ENCODE assay signal across 25 cellular contexts in the genomic region with DNA sequence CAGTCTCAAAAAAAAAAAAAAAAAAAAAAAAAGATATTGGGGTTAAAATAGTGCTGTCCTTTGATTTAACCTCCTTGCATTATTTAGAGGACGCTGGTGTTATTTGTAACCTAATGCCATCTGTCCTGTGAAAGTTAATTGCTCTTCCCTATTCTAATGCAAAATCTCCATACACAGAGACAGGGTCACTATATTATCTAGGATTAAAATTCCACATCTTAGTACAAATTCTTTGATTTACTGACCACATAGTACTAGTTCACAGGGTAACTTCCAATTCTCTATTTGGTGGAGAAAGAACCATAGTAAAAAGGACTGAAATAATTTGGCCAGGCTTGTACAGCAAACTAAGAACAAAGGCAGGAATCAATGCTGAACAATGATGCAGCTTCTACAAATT.
"Had no signal": no experiment of that assay in that cellular context is flagged by ENCODE, and none has a peak within 500 bp of the region (broad histone marks: within the 10 kb centered on the region; RNA-seq: fewer than 3 reads in every experiment).

No MANE protein-coding gene starts in this region.

- H3K4me1 Mint-ChIP-seq: naive B cell had no signal

- H3K9me3 Mint-ChIP-seq: endodermal cell had no signal

- H3K4me1 ChIP-seq: colonic mucosa, esophagus squamous epithelium, gastrocnemius medialis, heart right ventricle, left lung, lower lobe of right lung had no signal

- H3K36me3 Mint-ChIP-seq: mesothelial cell of epicardium, naive B cell had no signal

- H3K27me3 ChIP-seq: colonic mucosa, esophagus squamous epithelium, gastrocnemius medialis, left lung had no signal

- ATAC-seq: effector memory CD8-positive, alpha-beta T cell; esophagus mucosa; gastrocnemius medialis; heart right ventricle; left cardiac atrium; left lung; left ventricle myocardium superior; lower lobe of right lung; mucosa of descending colon had no signal

- H3K4me3 Mint-ChIP-seq: dendritic cell treated with granulocyte-macrophage colony-stimulating factor and Interleukin-4, amounts not matched to agents 40 ng/mL and 50 ng/mL, for 4 days; effector memory CD8-positive, alpha-beta T cell; endodermal cell; mesothelial cell of epicardium; naive B cell had no signal

- H3K4me3 ChIP-seq: colonic mucosa, esophagus squamous epithelium, gastrocnemius medialis, heart right ventricle, left lung, lower lobe of right lung, mucosa of descending colon had no signal

- H3K27me3 Mint-ChIP-seq: dendritic cell treated with granulocyte-macrophage colony-stimulating factor and Interleukin-4, amounts not matched to agents 40 ng/mL and 50 ng/mL, for 4 days; effector memory CD8-positive, alpha-beta T cell; naive B cell had no signal

- H3K27ac ChIP-seq: colonic mucosa, epithelial cell of prostate, esophagus squamous epithelium, gastrocnemius medialis, heart right ventricle, left lung, lower lobe of right lung had no signal

- H3K36me3 ChIP-seq: colonic mucosa, esophagus squamous epithelium, gastrocnemius medialis, heart right ventricle, left lung, lower lobe of right lung had no signal

- H3K27ac Mint-ChIP-seq: dendritic cell treated with granulocyte-macrophage colony-stimulating factor and Interleukin-4, amounts not matched to agents 40 ng/mL and 50 ng/mL, for 4 days; effector memory CD8-positive, alpha-beta T cell; endodermal cell; mesothelial cell of epicardium; naive B cell had no signal

- DNase-seq: colonic mucosa; cortex of kidney; effector CD8-positive, alpha-beta T cell; effector memory CD8-positive, alpha-beta T cell; endodermal cell; erythroblast; esophagus squamous epithelium; foreskin fibroblast; foreskin melanocyte; gastrocnemius medialis; glutamatergic neuron; head of caudate nucleus; heart right ventricle; hippocampal formation; left cardiac atrium; left lung; left ventricle myocardium superior; lower lobe of right lung; mesenchymal stem cell; mucosa of descending colon; naive B cell had no signal

- H3K9me3 ChIP-seq: colonic mucosa, esophagus squamous epithelium, gastrocnemius medialis, left lung, lower lobe of right lung, mucosa of descending colon had no signal
